Comparison of ENCODE assay signal across 1 cellular context in genomic region chr7:2956526-2957368, GRCh38.
TF ChIP-seq lines count a peak whose summit lies in the region.

No MANE protein-coding gene starts in this region.

TF ChIP-seq in K562, 482 proteins besides CTCF, POLR2A, EP300 and RAD21 (continued from another document and continues in another):
- TF ChIP-seq SMARCA4 (IDR thresholded peaks at IDR 0.05) (peak; percentile 84), TBP (optimal IDR thresholded peaks at IDR 0.05; ENCODE audit: low read depth, low read length) (peak; percentile 6), POLR2B (IDR thresholded peaks at IDR 0.05; ENCODE audit: low read depth, partially characterized antibody) (peak; percentile 39), TGIF2 (CRISPR knock-in tag; IDR thresholded peaks at IDR 0.05) (no peak), TCF3 (CRISPR knock-in tag; IDR thresholded peaks at IDR 0.05) (no peak), TCF15 (CRISPR knock-in tag; IDR thresholded peaks at IDR 0.05) (peak; percentile 67; the same call in 1 of the 2 replicates), PHF21A (IDR thresholded peaks at IDR 0.05; ENCODE audit: borderline replicate concordance, low read depth) (no peak), MECOM (CRISPR knock-in tag; IDR thresholded peaks at IDR 0.05) (0 out of 2 replicates have a peak, but pooled peaks have one; percentile 13), POLR3G (IDR thresholded peaks at IDR 0.05; ENCODE audit: extremely low read depth, insufficient read length, insufficient replicate concordance) (no peak), ZNF780A (CRISPR knock-in tag; IDR thresholded peaks at IDR 0.05) (no peak), PRMT5 (CRISPR knock-in tag; IDR thresholded peaks at IDR 0.05) (no peak), DDX20 (tag; IDR thresholded peaks at IDR 0.05; ENCODE audit: low read depth) (peak; percentile 74; the same call in 1 of the 2 replicates), ZFP1 (CRISPR knock-in tag; IDR thresholded peaks at IDR 0.05) (no peak), BMI1 (IDR thresholded peaks at IDR 0.05; ENCODE audit: low read length) (no peak), NONO (IDR thresholded peaks at IDR 0.05; ENCODE audit: low read depth in 2 of 2, low read length in 1 of 2) (no peak), MAX (CRISPR knock-in tag; IDR thresholded peaks at IDR 0.05) (no peak), ARHGAP35 (IDR thresholded peaks at IDR 0.05; ENCODE audit: partially characterized antibody) (no peak), ZBTB43 (CRISPR knock-in tag; IDR thresholded peaks at IDR 0.05) (no peak), SMARCC2 (IDR thresholded peaks at IDR 0.05; ENCODE audit: low read depth) (0 out of 2 replicates have a peak, but pooled peaks have one; percentile 42), KDM2B (CRISPR knock-in tag; IDR thresholded peaks at IDR 0.05) (no peak), MLLT1 (IDR thresholded peaks at IDR 0.05) (no peak), ZNF232 (CRISPR knock-in tag; IDR thresholded peaks at IDR 0.05) (no peak), TCF7L2 (IDR thresholded peaks at IDR 0.05; ENCODE audit: low read depth, low read length) (no peak), NR1H2 (CRISPR knock-in tag; IDR thresholded peaks at IDR 0.05) (no peak), ZNF134 (CRISPR knock-in tag; conservative IDR thresholded peaks at IDR 0.05) (peak; percentile 33), KDM4B (IDR thresholded peaks at IDR 0.05; ENCODE audit: borderline replicate concordance in 2 of 2, low read depth in 1 of 2) (no peak), FOS (IDR thresholded peaks at IDR 0.05; ENCODE audit: extremely low read depth, insufficient read length) (no peak), HNRNPL (IDR thresholded peaks at IDR 0.05; ENCODE audit: low read depth, low read length) (no peak), ETV5 (CRISPR knock-in tag; IDR thresholded peaks at IDR 0.05; ENCODE audit: low read depth) (no peak), TCFL5 (CRISPR knock-in tag; conservative IDR thresholded peaks at IDR 0.05) (no peak), E2F1 (CRISPR knock-in tag; IDR thresholded peaks at IDR 0.05) (no peak), BRF1 (IDR thresholded peaks at IDR 0.05; ENCODE audit: borderline replicate concordance, extremely low read depth, insufficient read length) (no peak), ELF4 (CRISPR knock-in tag; IDR thresholded peaks at IDR 0.05) (no peak), HOXB6 (CRISPR knock-in tag; IDR thresholded peaks at IDR 0.05; ENCODE audit: borderline replicate concordance) (no peak), BCOR (IDR thresholded peaks at IDR 0.05) (no peak), HOMEZ (CRISPR knock-in tag; IDR thresholded peaks at IDR 0.05) (no peak), SRF (CRISPR knock-in tag; IDR thresholded peaks at IDR 0.05) (peak in 1 of 2 experiments; percentile 62; a peak in 2 of 4 replicates), LARP7 (IDR thresholded peaks at IDR 0.05) (no peak), ZSCAN29 (IDR thresholded peaks at IDR 0.05) (no peak), FOXJ2 (tag; IDR thresholded peaks at IDR 0.05) (no peak), THRA (IDR thresholded peaks at IDR 0.05) (peak; percentile 100), E2F3 (CRISPR knock-in tag; IDR thresholded peaks at IDR 0.05) (peak; percentile 78; the same call in 1 of the 2 replicates), ZNF282 (CRISPR knock-in tag; IDR thresholded peaks at IDR 0.05) (no peak), ARID4B (CRISPR knock-in tag; IDR thresholded peaks at IDR 0.05) (no peak), ZNF696 (CRISPR knock-in tag; conservative IDR thresholded peaks at IDR 0.05) (no peak), PBX2 (CRISPR knock-in tag; IDR thresholded peaks at IDR 0.05; ENCODE audit: low read depth) (no peak), PBX2 (tag; conservative IDR thresholded peaks at IDR 0.05; ENCODE audit: low read depth) (peak; percentile 55), ZNF280A (IDR thresholded peaks at IDR 0.05; ENCODE audit: low read depth, partially characterized antibody) (no peak), FOXJ3 (CRISPR knock-in tag; IDR thresholded peaks at IDR 0.05) (no peak), CREB5 (CRISPR knock-in tag; IDR thresholded peaks at IDR 0.05) (no peak), ZNF589 (CRISPR knock-in tag; IDR thresholded peaks at IDR 0.05; ENCODE audit: low read depth) (peak; percentile 87), RUNX1 (IDR thresholded peaks at IDR 0.05; ENCODE audit: low read depth) (no peak)
